14 cellular contexts compared by ENCODE assay signal in the genomic region with DNA sequence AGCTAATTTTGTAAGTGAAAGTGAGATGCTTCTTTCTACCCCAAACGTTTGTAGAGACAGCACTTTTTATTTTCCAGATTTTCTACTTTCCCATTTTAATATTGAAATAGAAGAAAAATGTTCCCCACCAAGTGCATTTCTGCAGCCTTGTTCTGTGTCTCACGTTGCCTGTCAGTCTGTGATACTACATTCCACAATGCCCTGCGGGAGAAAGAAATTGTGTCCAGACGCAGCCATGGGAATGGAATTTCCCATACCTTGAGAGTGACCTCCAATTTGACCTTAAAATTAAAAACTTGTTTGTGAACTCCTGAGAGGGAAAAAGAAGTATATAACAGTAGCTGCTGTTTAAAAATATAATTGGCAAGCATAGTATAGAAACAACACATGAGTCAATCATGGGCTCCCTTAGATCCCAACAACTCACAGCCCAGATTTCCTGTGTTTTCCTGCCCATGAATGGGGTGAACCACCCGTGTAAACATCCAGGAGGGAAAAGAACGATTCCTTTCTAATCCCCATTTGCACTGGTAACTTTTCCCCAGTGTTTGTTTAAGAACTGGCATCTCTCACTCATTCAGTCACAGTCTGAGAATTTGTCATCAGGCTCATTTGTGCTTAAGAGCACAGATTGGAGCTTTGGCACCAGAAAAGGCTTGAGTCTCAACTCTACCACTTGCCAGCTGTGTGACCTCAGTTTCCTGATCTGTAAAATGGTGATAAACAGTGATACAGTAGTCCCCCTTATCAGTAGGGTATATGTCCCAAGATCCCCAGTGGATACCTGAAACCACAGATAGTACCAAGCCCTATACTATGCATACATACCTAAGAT.
DNase-seq lines count a peak whose midpoint lies in the region; ATAC-seq and TF ChIP-seq lines count a peak whose summit lies in the region.
"Had no signal": no experiment of that assay in that cellular context is flagged by ENCODE, and none has a peak within 500 bp of the region (broad histone marks: within the 10 kb centered on the region; RNA-seq: fewer than 3 reads in every experiment).

No MANE protein-coding gene starts in this region.

- no peak for TF ChIP-seq EP300 in gastroesophageal sphincter (IDR thresholded peaks at IDR 0.05)

- H3K27ac ChIP-seq in gastroesophageal sphincter, result no peak overlapping the region
- H3K27ac ChIP-seq: body of pancreas had no signal

- peak overlapping the region; percentile 47 for H3K4me3 Mint-ChIP-seq in chondrocyte (ENCODE audit: unreplicated experiment)
- no peak overlapping the region for H3K4me3 Mint-ChIP-seq in WTC11
- H3K4me3 Mint-ChIP-seq: activated CD8-positive, alpha-beta T cell treated with anti-CD3 and anti-CD28 coated beads for 36 hours had no signal

- H3K27me3 Mint-ChIP-seq in chondrocyte (ENCODE audit: low read depth), result no peaks in the 10 kb centered on the region
- no peaks in the 10 kb centered on the region; the same call in 1 of the 2 replicates for H3K27me3 Mint-ChIP-seq in WTC11 (ENCODE audit: low read depth)
- H3K27me3 Mint-ChIP-seq: activated CD8-positive, alpha-beta T cell treated with anti-CD3 and anti-CD28 coated beads for 36 hours had no signal

- H3K36me3 Mint-ChIP-seq in chondrocyte (ENCODE audit: low read depth) (no peaks in the 10 kb centered on the region), WTC11 (no peaks in the 10 kb centered on the region)

- WGBS in gastroesophageal sphincter (ENCODE audit: low coverage in 1 of 2), 2 donors, result 10 to 24% methylated on average over 5 to 6 of the region's 6 CpGs

- no peak for TF ChIP-seq POLR2A in gastroesophageal sphincter (IDR thresholded peaks at IDR 0.05)

- TF ChIP-seq CTCF in chondrocyte (IDR thresholded peaks at IDR 0.05) (no peak), WTC11 (IDR thresholded peaks at IDR 0.05) (no peak), gastroesophageal sphincter (IDR thresholded peaks at IDR 0.05) (no peak)

- H3K4me3 ChIP-seq in gastroesophageal sphincter, result no peak overlapping the region
- H3K4me3 ChIP-seq: body of pancreas, lung, thoracic aorta had no signal

- H3K27me3 ChIP-seq in gastroesophageal sphincter, result peaks cover 6% of the 10 kb centered on the region
- H3K27me3 ChIP-seq: body of pancreas had no signal

- no peaks in the 10 kb centered on the region for H3K4me1 ChIP-seq in gastroesophageal sphincter
- H3K4me1 ChIP-seq: body of pancreas had no signal

- no peaks in the 10 kb centered on the region for H3K36me3 ChIP-seq in gastroesophageal sphincter
- H3K36me3 ChIP-seq: thoracic aorta had no signal

- CTCF ChIA-PET in WTC11 (lab: Charles Lee), result no interaction called here

- H3K4me1 Mint-ChIP-seq in chondrocyte (ENCODE audit: low read depth) (peaks cover 31% of the 10 kb centered on the region), WTC11 (no peaks in the 10 kb centered on the region)

- POLR2A ChIA-PET in WTC11 (lab: Charles Lee), result no interaction called here

- H3K9me3 ChIP-seq in gastroesophageal sphincter, result no peaks in the 10 kb centered on the region
- H3K9me3 ChIP-seq: body of pancreas, thoracic aorta had no signal

- ATAC-seq in GM18511 (IDR thresholded peaks at IDR 0.05; ENCODE audit: unreplicated experiment) (peak; percentile 45), GM21515 (IDR thresholded peaks at IDR 0.05; ENCODE audit: unreplicated experiment) (peak; percentile 32), HG03108 (IDR thresholded peaks at IDR 0.05; ENCODE audit: unreplicated experiment) (peak; percentile 22), WTC11 (no peak), gastroesophageal sphincter (no peak)
- ATAC-seq: activated CD8-positive, alpha-beta T cell treated with anti-CD3 and anti-CD28 coated beads for 36 hours; body of pancreas; Right ventricle myocardium inferior had no signal

- no peaks in the 10 kb centered on the region for H3K9me3 Mint-ChIP-seq in chondrocyte (ENCODE audit: low read depth)
- no peaks in the 10 kb centered on the region for H3K9me3 Mint-ChIP-seq in WTC11

- DNase-seq in chondrocyte (ENCODE audit: low spot score) (no peak), OCI-M2 (lab: John Stamatoyannopoulos, UW; ENCODE audit: unreplicated experiment) (no peak), WTC11 (ENCODE audit: low spot score) (no peak), amygdala (lab: John Stamatoyannopoulos, UW) (no peak)
- DNase-seq: activated CD8-positive, alpha-beta T cell treated with anti-CD3 and anti-CD28 coated beads for 36 hours; body of pancreas; stimulated activated CD4-positive, alpha-beta T cell treated with anti-CD3 and anti-CD28 coated beads, Interleukin-15, amount 100 ng/mL, for 24 hours had no signal

- H3K27ac Mint-ChIP-seq in chondrocyte (ENCODE audit: unreplicated experiment) (peak overlapping the region; percentile 87), WTC11 (no peak overlapping the region)
- H3K27ac Mint-ChIP-seq: activated CD8-positive, alpha-beta T cell treated with anti-CD3 and anti-CD28 coated beads for 36 hours had no signal

TF ChIP-seq in WTC11, 78 proteins besides CTCF, POLR2A, EP300 and RAD21 (continues in another document):
- TF ChIP-seq JUN (CRISPR knock-in tag; IDR thresholded peaks at IDR 0.05), result no peak
- no peak for TF ChIP-seq PREB (CRISPR knock-in tag; IDR thresholded peaks at IDR 0.05; ENCODE audit: borderline replicate concordance)
- TF ChIP-seq ZBTB43 (CRISPR knock-in tag; IDR thresholded peaks at IDR 0.05), result no peak
- no peak for TF ChIP-seq HMGA2 (CRISPR knock-in tag; IDR thresholded peaks at IDR 0.05)
- TF ChIP-seq, protein P1, sequence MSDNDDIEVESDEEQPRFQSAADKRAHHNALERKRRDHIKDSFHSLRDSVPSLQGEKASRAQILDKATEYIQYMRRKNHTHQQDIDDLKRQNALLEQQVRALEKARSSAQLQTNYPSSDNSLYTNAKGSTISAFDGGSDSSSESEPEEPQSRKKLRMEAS (CRISPR knock-in tag; IDR thresholded peaks at IDR 0.05), result no peak
- no peak for TF ChIP-seq OVOL2 (CRISPR knock-in tag; IDR thresholded peaks at IDR 0.05; ENCODE audit: borderline replicate concordance)
- TF ChIP-seq, protein P2, sequence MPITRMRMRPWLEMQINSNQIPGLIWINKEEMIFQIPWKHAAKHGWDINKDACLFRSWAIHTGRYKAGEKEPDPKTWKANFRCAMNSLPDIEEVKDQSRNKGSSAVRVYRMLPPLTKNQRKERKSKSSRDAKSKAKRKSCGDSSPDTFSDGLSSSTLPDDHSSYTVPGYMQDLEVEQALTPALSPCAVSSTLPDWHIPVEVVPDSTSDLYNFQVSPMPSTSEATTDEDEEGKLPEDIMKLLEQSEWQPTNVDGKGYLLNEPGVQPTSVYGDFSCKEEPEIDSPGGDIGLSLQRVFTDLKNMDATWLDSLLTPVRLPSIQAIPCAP (CRISPR knock-in tag; IDR thresholded peaks at IDR 0.05), result no peak
- TF ChIP-seq ATF1 (CRISPR knock-in tag; IDR thresholded peaks at IDR 0.05), result no peak
- no peak for TF ChIP-seq CBFB (CRISPR knock-in tag; IDR thresholded peaks at IDR 0.05; ENCODE audit: low read depth)
- TF ChIP-seq, protein P3, sequence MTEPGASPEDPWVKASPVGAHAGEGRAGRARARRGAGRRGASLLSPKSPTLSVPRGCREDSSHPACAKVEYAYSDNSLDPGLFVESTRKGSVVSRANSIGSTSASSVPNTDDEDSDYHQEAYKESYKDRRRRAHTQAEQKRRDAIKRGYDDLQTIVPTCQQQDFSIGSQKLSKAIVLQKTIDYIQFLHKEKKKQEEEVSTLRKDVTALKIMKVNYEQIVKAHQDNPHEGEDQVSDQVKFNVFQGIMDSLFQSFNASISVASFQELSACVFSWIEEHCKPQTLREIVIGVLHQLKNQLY (CRISPR knock-in tag; IDR thresholded peaks at IDR 0.05), result no peak
- TF ChIP-seq, protein P4, sequence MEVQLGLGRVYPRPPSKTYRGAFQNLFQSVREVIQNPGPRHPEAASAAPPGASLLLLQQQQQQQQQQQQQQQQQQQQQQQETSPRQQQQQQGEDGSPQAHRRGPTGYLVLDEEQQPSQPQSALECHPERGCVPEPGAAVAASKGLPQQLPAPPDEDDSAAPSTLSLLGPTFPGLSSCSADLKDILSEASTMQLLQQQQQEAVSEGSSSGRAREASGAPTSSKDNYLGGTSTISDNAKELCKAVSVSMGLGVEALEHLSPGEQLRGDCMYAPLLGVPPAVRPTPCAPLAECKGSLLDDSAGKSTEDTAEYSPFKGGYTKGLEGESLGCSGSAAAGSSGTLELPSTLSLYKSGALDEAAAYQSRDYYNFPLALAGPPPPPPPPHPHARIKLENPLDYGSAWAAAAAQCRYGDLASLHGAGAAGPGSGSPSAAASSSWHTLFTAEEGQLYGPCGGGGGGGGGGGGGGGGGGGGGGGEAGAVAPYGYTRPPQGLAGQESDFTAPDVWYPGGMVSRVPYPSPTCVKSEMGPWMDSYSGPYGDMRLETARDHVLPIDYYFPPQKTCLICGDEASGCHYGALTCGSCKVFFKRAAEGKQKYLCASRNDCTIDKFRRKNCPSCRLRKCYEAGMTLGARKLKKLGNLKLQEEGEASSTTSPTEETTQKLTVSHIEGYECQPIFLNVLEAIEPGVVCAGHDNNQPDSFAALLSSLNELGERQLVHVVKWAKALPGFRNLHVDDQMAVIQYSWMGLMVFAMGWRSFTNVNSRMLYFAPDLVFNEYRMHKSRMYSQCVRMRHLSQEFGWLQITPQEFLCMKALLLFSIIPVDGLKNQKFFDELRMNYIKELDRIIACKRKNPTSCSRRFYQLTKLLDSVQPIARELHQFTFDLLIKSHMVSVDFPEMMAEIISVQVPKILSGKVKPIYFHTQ (CRISPR knock-in tag; IDR thresholded peaks at IDR 0.05), result no peak
- no peak for TF ChIP-seq TEAD4 (CRISPR knock-in tag; IDR thresholded peaks at IDR 0.05)
- no peak for TF ChIP-seq SMAD4 (CRISPR knock-in tag; IDR thresholded peaks at IDR 0.05)

Comparison
In these comparisons a context has a peak if more than half of its experiments do, and no peak if none do; other contexts are left out.
1. ATAC-seq: peak in GM18511 (single experiment), GM21515 (single experiment) and HG03108 (single experiment); none in WTC11 (single experiment) and gastroesophageal sphincter (single experiment).